18 cellular contexts compared by ENCODE assay signal in genomic region chr19:16655727-16656126, GRCh38.
A peak's percentile ranks its signal among the peaks of the same experiment; 100 is the strongest.
DNase-seq lines count a peak whose midpoint lies in the region; FAIRE-seq and TF ChIP-seq lines count a peak whose summit lies in the region.
"Had no signal": no experiment of that assay in that cellular context is flagged by ENCODE, and none has a peak within 500 bp of the region (broad histone marks: within the 10 kb centered on the region; RNA-seq: fewer than 3 reads in every experiment).

No MANE protein-coding gene starts in this region.

- H3K4me1 Mint-ChIP-seq in nephron = peaks cover 20% of the 10 kb centered on the region

- DNase-seq in NCI-H82 (lab: John Stamatoyannopoulos, UW) = peak; percentile 31
- DNase-seq in NCI-H82 treated with DMSO at 0.1 percent for 48 hours (lab: John Stamatoyannopoulos, UW; ENCODE audit: unreplicated experiment) = no peak
- DNase-seq in D721Med (ENCODE audit: insufficient read length, low spot score) = peak; percentile 60
- DNase-seq in GDM1 (lab: John Stamatoyannopoulos, UW) = no peak
- DNase-seq in HUDEP-2 (lab: John Stamatoyannopoulos, UW; ENCODE audit: unreplicated experiment in 76 of 76) = no peak
- DNase-seq: CD4-positive, CD25-positive, alpha-beta regulatory T cell; CD8-positive, alpha-beta memory T cell; DMS79; EL; GF-D8; GOT3; HFFc6 had no signal

- H3K9me3 Mint-ChIP-seq in nephron = no peaks in the 10 kb centered on the region
- H3K9me3 Mint-ChIP-seq: CD4-positive, CD25-positive, alpha-beta regulatory T cell; CD8-positive, alpha-beta memory T cell; HFFc6 had no signal

- H3K27ac Mint-ChIP-seq in nephron = no peak overlapping the region
- H3K27ac Mint-ChIP-seq: B cell, HFFc6 had no signal

- no peak for FAIRE-seq in D721Med (lab: Jason Lieb, UNC)
- FAIRE-seq: A204.1, GM12891, GM18507, H54 had no signal

- peak overlapping the region in 2 of 3 experiments; percentile 45 to 51 for H3K4me3 Mint-ChIP-seq in nephron
- H3K4me3 Mint-ChIP-seq: B cell, HFFc6 had no signal

- no peak for TF ChIP-seq CTCF in D721Med (IDR thresholded peaks at IDR 0.05; ENCODE audit: insufficient read depth, missing control alignments)
- no peak for TF ChIP-seq CTCF in nephron (IDR thresholded peaks at IDR 0.05; ENCODE audit: unreplicated experiment in 3 of 3)

- no peaks in the 10 kb centered on the region for H3K27me3 Mint-ChIP-seq in nephron (ENCODE audit: low read depth)
- H3K27me3 Mint-ChIP-seq: B cell; CD4-positive, CD25-positive, alpha-beta regulatory T cell; CD8-positive, alpha-beta memory T cell had no signal

- peaks cover 62% of the 10 kb centered on the region for H3K36me3 Mint-ChIP-seq in nephron (ENCODE audit: low read depth)

Comparison
In these comparisons a context has a peak if more than half of its experiments do, and no peak if none do; other contexts are left out.
1. DNase-seq: peak in NCI-H82 (single experiment) and D721Med (single experiment); none in NCI-H82 treated with DMSO at 0.1 percent for 48 hours (single experiment), GDM1 (single experiment) and HUDEP-2 (0 of 76).